Comparison of ENCODE assay signal across 1 cellular context in genomic region chr16:57529324-57530103, GRCh38.
A peak's percentile ranks its signal among the peaks of the same experiment; 100 is the strongest.
TF ChIP-seq lines count a peak whose summit lies in the region.

No MANE protein-coding gene starts in this region.

TF ChIP-seq in GM12878, 131 proteins besides CTCF, POLR2A, EP300 and RAD21:
- TF ChIP-seq, protein P1, sequence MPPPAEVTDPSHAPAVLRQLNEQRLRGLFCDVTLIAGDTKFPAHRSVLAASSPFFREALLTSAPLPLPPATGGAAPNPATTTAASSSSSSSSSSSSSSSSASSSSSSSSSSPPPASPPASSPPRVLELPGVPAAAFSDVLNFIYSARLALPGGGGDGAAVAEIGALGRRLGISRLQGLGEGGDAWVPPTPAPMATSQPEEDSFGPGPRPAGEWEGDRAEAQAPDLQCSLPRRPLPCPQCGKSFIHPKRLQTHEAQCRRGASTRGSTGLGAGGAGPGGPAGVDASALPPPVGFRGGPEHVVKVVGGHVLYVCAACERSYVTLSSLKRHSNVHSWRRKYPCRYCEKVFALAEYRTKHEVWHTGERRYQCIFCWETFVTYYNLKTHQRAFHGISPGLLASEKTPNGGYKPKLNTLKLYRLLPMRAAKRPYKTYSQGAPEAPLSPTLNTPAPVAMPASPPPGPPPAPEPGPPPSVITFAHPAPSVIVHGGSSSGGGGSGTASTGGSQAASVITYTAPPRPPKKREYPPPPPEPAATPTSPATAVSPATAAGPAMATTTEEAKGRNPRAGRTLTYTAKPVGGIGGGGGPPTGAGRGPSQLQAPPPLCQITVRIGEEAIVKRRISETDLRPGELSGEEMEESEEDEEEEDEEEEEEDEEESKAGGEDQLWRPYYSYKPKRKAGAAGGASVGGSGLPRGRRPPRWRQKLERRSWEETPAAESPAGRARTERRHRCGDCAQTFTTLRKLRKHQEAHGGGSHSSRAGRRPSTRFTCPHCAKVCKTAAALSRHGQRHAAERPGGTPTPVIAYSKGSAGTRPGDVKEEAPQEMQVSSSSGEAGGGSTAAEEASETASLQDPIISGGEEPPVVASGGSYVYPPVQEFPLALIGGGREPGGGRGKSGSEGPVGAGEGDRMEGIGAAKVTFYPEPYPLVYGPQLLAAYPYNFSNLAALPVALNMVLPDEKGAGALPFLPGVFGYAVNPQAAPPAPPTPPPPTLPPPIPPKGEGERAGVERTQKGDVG (CRISPR knock-in tag; IDR thresholded peaks at IDR 0.05): no peak
- 0 out of 2 replicates have a peak, but pooled peaks have one; percentile 13 for TF ChIP-seq SPI1 (IDR thresholded peaks at IDR 0.05; ENCODE audit: borderline replicate concordance, insufficient read depth, low read depth, low read length)
TF ChIP-seq in GM12878: peak in this region for 1.
